11 cellular contexts compared by ENCODE assay signal in genomic region chr16:86892509-86892908, GRCh38.
"Had no signal": no experiment of that assay in that cellular context is flagged by ENCODE, and none has a peak within 500 bp of the region (broad histone marks: within the 10 kb centered on the region; RNA-seq: fewer than 3 reads in every experiment).

No MANE protein-coding gene starts in this region.

- H3K27me3 ChIP-seq: colonic mucosa, ovary, thyroid gland had no signal

- DNase-seq: activated CD4-positive, alpha-beta memory T cell treated with anti-CD3 and anti-CD28 coated beads, Interleukin-2, amount 10 ng/mL, durations not matched to agents 7 days and 5 days; activated CD4-positive, alpha-beta T cell treated with anti-CD3 and anti-CD28 coated beads for 1 hour; activated naive CD8-positive, alpha-beta T cell treated with anti-CD3 and anti-CD28 coated beads, Interleukin-2, amount 10 ng/mL, durations not matched to agents 7 days and 5 days; activated T-cell treated with anti-CD3 and anti-CD28 coated beads, Interleukin-2, amount 50 U/mL, for 72 hours; colonic mucosa; left ventricle myocardium superior; mesenchymal stem cell; ovary; small intestine; thyroid gland had no signal

- H3K9me3 ChIP-seq: colonic mucosa, ovary, thyroid gland had no signal

- H3K36me3 ChIP-seq: colonic mucosa, ovary, thyroid gland had no signal

- H3K27ac ChIP-seq: colonic mucosa, ovary, thyroid gland had no signal

- H3K4me3 ChIP-seq: colonic mucosa, ovary, thyroid gland had no signal

- ATAC-seq: activated T-cell treated with anti-CD3 and anti-CD28 coated beads, Interleukin-2, amount 50 U/mL, for 72 hours; left ventricle myocardium superior; stimulated activated effector memory CD8-positive, alpha-beta T cell treated with anti-CD3 and anti-CD28 coated beads, Interleukin-12 subunit alpha, Interleukin-12 subunit beta, amount 100 ng/mL, for 72 hours had no signal

- H3K4me1 ChIP-seq: colonic mucosa, thyroid gland had no signal
